Comparison of ENCODE assay signal across 8 cellular contexts in genomic region chr17:11598274-11599221, GRCh38. TPM values are rescaled to one million over a fixed set of nuclear protein-coding genes. Genes with fewer than 3 reads are reported as not detected.
DNase-seq lines count a peak whose midpoint lies in the region; ATAC-seq and TF ChIP-seq lines count a peak whose summit lies in the region.

Gene DNAH9 (plus strand): TSS chr17:11598470. CDS start chr17:11598499, 29 bp downstream.

- H3K27me3 Mint-ChIP-seq in naive B cell, result peaks cover 26 to 39% (median 37%) of the 10 kb centered on the region in 3 donors
- peaks cover 35% of the 10 kb centered on the region for H3K27me3 Mint-ChIP-seq in type B pancreatic cell

- H3K4me1 Mint-ChIP-seq in naive B cell, result peaks cover 0 to 7% (median 5%) of the 10 kb centered on the region in 3 donors
- H3K4me1 Mint-ChIP-seq in type B pancreatic cell (ENCODE audit: unreplicated experiment), result peaks cover 9% of the 10 kb centered on the region

- H2AFZ ChIP-seq in PC-3 (ENCODE audit: low read length), result no peak within 1 kb of the TSS

- no peaks in the 10 kb centered on the region for H3F3A ChIP-seq in PC-3 (ENCODE audit: low read length, unreplicated experiment)

- H3K79me2 ChIP-seq in PC-3 (ENCODE audit: low read length), result no peaks in the 10 kb centered on the region

- POLR2A ChIA-PET in PC-3 (lab: Charles Lee; ENCODE audit: unreplicated experiment), result no interaction called here

- DNase-seq in NCI-H2081 (lab: John Stamatoyannopoulos, UW) (peak; percentile 56 to 58), NCI-H2081 treated with DMSO at 0.1 percent for 48 hours (lab: John Stamatoyannopoulos, UW) (no peak), foreskin keratinocyte (peak; percentile 14 to 46), naive B cell (no peak), type B pancreatic cell (ENCODE audit: extremely low spot score, unreplicated experiment) (peak; percentile 93), PC-3 (no peak)

- H3K36me3 Mint-ChIP-seq in naive B cell (peaks cover 0 to 7% of the 10 kb centered on the region in 2 donors), type B pancreatic cell (no peaks in the 10 kb centered on the region)

- H3K27ac Mint-ChIP-seq in naive B cell, result no peak within 1 kb of the TSS
- peak within 1 kb of the TSS; percentile 68 for H3K27ac Mint-ChIP-seq in type B pancreatic cell

- H3K9me2 ChIP-seq in PC-3 (replicated peaks; ENCODE audit: low read length), result no peaks in the 10 kb centered on the region

- peaks cover 5 to 11% (median 9%) of the 10 kb centered on the region in 7 donors for H3K9me3 Mint-ChIP-seq in naive B cell
- H3K9me3 Mint-ChIP-seq in type B pancreatic cell, result no peaks in the 10 kb centered on the region

- H3K4me3 Mint-ChIP-seq in naive B cell (peak within 1 kb of the TSS in 7 of 8 donors; percentile 7 to 79 (median 43)), type B pancreatic cell (peak within 1 kb of the TSS; percentile 86)

- H3K4me1 ChIP-seq in foreskin keratinocyte, result no peaks in the 10 kb centered on the region
- H3K4me1 ChIP-seq in PC-3 (ENCODE audit: insufficient read depth, low read length), result no peaks in the 10 kb centered on the region

- no peaks in the 10 kb centered on the region for H4K20me1 ChIP-seq in PC-3 (ENCODE audit: low read length)

- H3K27ac ChIP-seq in VCaP (peak within 1 kb of the TSS; percentile 42), foreskin keratinocyte (no peak within 1 kb of the TSS), PC-3 (ENCODE audit: low read length) (no peak within 1 kb of the TSS)

- TF ChIP-seq CTCF in VCaP (conservative IDR thresholded peaks at IDR 0.05) (no peak), foreskin keratinocyte (conservative IDR thresholded peaks at IDR 0.05) (no peak), type B pancreatic cell (conservative IDR thresholded peaks at IDR 0.05) (no peak), PC-3 (conservative IDR thresholded peaks at IDR 0.05; ENCODE audit: low read depth, low read length) (no peak)

- H3K27me3 ChIP-seq in foreskin keratinocyte (peaks cover 8% of the 10 kb centered on the region), PC-3 (ENCODE audit: low read length) (no peaks in the 10 kb centered on the region)

- no peaks in the 10 kb centered on the region for H3K9me3 ChIP-seq in PC-3 (ENCODE audit: low read length)

- H3K4me2 ChIP-seq in PC-3 (ENCODE audit: low read length), result no peak within 1 kb of the TSS

- ATAC-seq in foreskin keratinocyte (peak; percentile 97), naive B cell (ENCODE audit: low read depth in 2 of 2) (no peak), PC-3 (no peak), GM18861 (IDR thresholded peaks at IDR 0.05; ENCODE audit: unreplicated experiment) (no peak)

- no peak within 1 kb of the TSS for H3K4me3 ChIP-seq in PC-3 (ENCODE audit: low read length)

- CTCF ChIA-PET in PC-3 (lab: Charles Lee), result no interaction called here

- intact Hi-C loops in PC-3 (cut with micrococcal nuclease), result no loop called here

- BruUV-seq in PC-3 (replicated peaks; lab: Mats Ljungman, UMichigan), result no TSS peak

- H3K36me3 ChIP-seq in PC-3 (ENCODE audit: low read depth, low read length), result no peaks in the 10 kb centered on the region

- no peak within 1 kb of the TSS for H3K9ac ChIP-seq in PC-3 (ENCODE audit: low read length)

RNA-seq across cellular contexts. Expression of gene DNAH9, which starts in this region (rescaled TPM):
- total RNA-seq in foreskin keratinocyte (0.10 and 0.21 TPM in 2 replicates), type B pancreatic cell (ENCODE audit: low replicate concordance) (0.31 and 6.2 TPM in 2 replicates), PC-3 (2014; rRNA removed) (0.11 TPM in 1 of 2 replicates, not detected in the other)
- polyA plus RNA-seq in foreskin keratinocyte (0.12 and 0.28 TPM in 2 replicates), naive B cell (ENCODE audit: low read depth in 6 of 6) (not detected)

Comparison
In these comparisons a context has a peak if more than half of its experiments do, and no peak if none do; other contexts are left out.
1. DNase-seq: peak in NCI-H2081 (2 of 2) and type B pancreatic cell (single experiment); none in NCI-H2081 treated with DMSO at 0.1 percent for 48 hours (single experiment), naive B cell (single experiment) and PC-3 (single experiment).
2. Peak in DNase-seq and ATAC-seq in foreskin keratinocyte; RNA of the gene not detected or under 1 TPM.